Comparison of ENCODE assay signal across 18 cellular contexts in the genomic region with DNA sequence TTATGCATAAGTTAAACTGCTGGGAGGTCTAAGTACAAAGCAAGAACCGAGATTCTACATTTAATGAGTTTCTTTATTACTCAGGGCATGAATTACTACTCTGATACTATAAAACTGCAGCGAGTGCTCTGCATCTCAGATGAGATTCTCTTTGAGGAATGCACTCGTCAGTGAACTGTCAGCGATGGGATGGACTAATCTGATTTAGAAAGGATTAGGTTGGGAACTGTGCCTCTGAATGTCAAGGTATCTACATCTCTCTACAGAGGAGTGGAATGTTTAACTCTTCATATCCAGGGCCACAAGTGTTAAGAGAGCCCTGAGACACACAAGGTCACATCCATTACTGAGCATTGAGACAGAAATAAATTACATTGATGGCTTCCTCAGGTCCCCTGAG.
DNase-seq lines count a peak whose midpoint lies in the region; ATAC-seq and TF ChIP-seq lines count a peak whose summit lies in the region.
"Had no signal": no experiment of that assay in that cellular context is flagged by ENCODE, and none has a peak within 500 bp of the region (broad histone marks: within the 10 kb centered on the region; RNA-seq: fewer than 3 reads in every experiment).

No MANE protein-coding gene starts in this region.

- no peak overlapping the region for H3K23ac ChIP-seq in mesendoderm (ENCODE audit: low read length)

- H4K5ac ChIP-seq in mesendoderm (ENCODE audit: low read length) = no peak overlapping the region

- no CpG with 5 or more reads among the region's 4 CpGs for WGBS in mesendoderm (ENCODE audit: extremely low coverage, insufficient coverage, low lambda C conversion rate)

- no peaks in the 10 kb centered on the region for H3K27me3 ChIP-seq in mesendoderm (ENCODE audit: insufficient read depth, low read length, poor library complexity)
- H3K27me3 ChIP-seq: BE2C had no signal

- H3K4ac ChIP-seq in mesendoderm (ENCODE audit: low read depth, low read length) = no peak overlapping the region

- peak; percentile 28 for DNase-seq in GM04504 (ENCODE audit: low read depth)
- peak; percentile 44 for DNase-seq in mesendoderm
- DNase-seq in NCI-H2081 treated with DMSO at 0.1 percent for 48 hours (lab: John Stamatoyannopoulos, UW) = no peak
- no peak for DNase-seq in posterior vena cava (ENCODE audit: low spot score)
- DNase-seq in GOT3 (lab: John Stamatoyannopoulos, UW) = no peak
- DNase-seq: BE2C; Caco-2; CD4-positive, alpha-beta T cell; DMS153; NCI-H1092 treated with DMSO at 0.1 percent for 48 hours; NCI-H2029 treated with DMSO at 0.1 percent for 48 hours; NCI-H2171 treated with DMSO at 0.1 percent for 48 hours; NCI-H446; NCI-H526 treated with DMSO at 0.1 percent for 48 hours had no signal

- H4K8ac ChIP-seq in mesendoderm (ENCODE audit: low read depth, low read length) = no peak overlapping the region

- peaks cover 5% of the 10 kb centered on the region for H3K4me1 ChIP-seq in mesendoderm (ENCODE audit: control insufficient read depth, low read depth, low read length)
- H3K4me1 ChIP-seq: Caco-2 had no signal

- no peaks in the 10 kb centered on the region for H3K79me1 ChIP-seq in mesendoderm (ENCODE audit: low read length)

- no peaks in the 10 kb centered on the region for H3K36me3 ChIP-seq in mesendoderm (ENCODE audit: control insufficient read depth, insufficient read depth, low read length)
- H3K36me3 ChIP-seq: BE2C, HAP-1 had no signal

- H3K27ac ChIP-seq in mesendoderm (ENCODE audit: low read depth, low read length) = no peak overlapping the region

- H2BK120ac ChIP-seq in mesendoderm (ENCODE audit: low read depth, low read length) = no peak overlapping the region

- H2BK5ac ChIP-seq in mesendoderm (ENCODE audit: low read length) = no peak overlapping the region

- intact Hi-C loops in posterior vena cava (cut with DNase I) = loop anchor here in 1 of 2 donors (5.0 kb wide), 1 partner anchor 544 kb away; no protein-coding TSS in a partner anchor

- no peak overlapping the region for H2AK5ac ChIP-seq in mesendoderm (ENCODE audit: low read length)

- no peak overlapping the region for H3K18ac ChIP-seq in mesendoderm (ENCODE audit: low read length)

- ATAC-seq in SK-N-SH treated with all-trans-retinoic acid at 6 μM for 48 hours (peak; percentile 93), HG02884 (IDR thresholded peaks at IDR 0.05; ENCODE audit: unreplicated experiment) (no peak)
- ATAC-seq: Panc1 had no signal

- no peak overlapping the region for H2BK15ac ChIP-seq in mesendoderm (replicated peaks; ENCODE audit: low read depth)

- H3K79me2 ChIP-seq in mesendoderm (ENCODE audit: control insufficient read depth, insufficient read depth, low read length) = no peaks in the 10 kb centered on the region

- H3K4me3 ChIP-seq in mesendoderm (ENCODE audit: low read length) = no peak overlapping the region
- H3K4me3 ChIP-seq: HAP-1 had no signal

- H3K4me2 ChIP-seq in mesendoderm (ENCODE audit: low read length) = no peak overlapping the region

- H3K9ac ChIP-seq in mesendoderm (ENCODE audit: low read length) = no peak overlapping the region

- no peak overlapping the region for H3K56ac ChIP-seq in mesendoderm (ENCODE audit: low read length)

TF ChIP-seq in SK-N-SH treated with all-trans-retinoic acid at 6 μM for 48 hours, 23 proteins besides CTCF, POLR2A, EP300 and RAD21:
- TF ChIP-seq, protein P1, sequence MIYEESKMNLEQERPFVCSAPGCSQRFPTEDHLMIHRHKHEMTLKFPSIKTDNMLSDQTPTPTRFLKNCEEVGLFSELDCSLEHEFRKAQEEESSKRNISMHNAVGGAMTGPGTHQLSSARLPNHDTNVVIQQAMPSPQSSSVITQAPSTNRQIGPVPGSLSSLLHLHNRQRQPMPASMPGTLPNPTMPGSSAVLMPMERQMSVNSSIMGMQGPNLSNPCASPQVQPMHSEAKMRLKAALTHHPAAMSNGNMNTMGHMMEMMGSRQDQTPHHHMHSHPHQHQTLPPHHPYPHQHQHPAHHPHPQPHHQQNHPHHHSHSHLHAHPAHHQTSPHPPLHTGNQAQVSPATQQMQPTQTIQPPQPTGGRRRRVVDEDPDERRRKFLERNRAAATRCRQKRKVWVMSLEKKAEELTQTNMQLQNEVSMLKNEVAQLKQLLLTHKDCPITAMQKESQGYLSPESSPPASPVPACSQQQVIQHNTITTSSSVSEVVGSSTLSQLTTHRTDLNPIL (CRISPR knock-in tag; IDR thresholded peaks at IDR 0.05; ENCODE audit: low read depth) = no peak
- TF ChIP-seq ISL1 (CRISPR knock-in tag; IDR thresholded peaks at IDR 0.05) = peak; percentile 83
- TF ChIP-seq, protein P2, sequence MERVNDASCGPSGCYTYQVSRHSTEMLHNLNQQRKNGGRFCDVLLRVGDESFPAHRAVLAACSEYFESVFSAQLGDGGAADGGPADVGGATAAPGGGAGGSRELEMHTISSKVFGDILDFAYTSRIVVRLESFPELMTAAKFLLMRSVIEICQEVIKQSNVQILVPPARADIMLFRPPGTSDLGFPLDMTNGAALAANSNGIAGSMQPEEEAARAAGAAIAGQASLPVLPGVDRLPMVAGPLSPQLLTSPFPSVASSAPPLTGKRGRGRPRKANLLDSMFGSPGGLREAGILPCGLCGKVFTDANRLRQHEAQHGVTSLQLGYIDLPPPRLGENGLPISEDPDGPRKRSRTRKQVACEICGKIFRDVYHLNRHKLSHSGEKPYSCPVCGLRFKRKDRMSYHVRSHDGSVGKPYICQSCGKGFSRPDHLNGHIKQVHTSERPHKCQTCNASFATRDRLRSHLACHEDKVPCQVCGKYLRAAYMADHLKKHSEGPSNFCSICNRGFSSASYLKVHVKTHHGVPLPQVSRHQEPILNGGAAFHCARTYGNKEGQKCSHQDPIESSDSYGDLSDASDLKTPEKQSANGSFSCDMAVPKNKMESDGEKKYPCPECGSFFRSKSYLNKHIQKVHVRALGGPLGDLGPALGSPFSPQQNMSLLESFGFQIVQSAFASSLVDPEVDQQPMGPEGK (CRISPR knock-in tag; IDR thresholded peaks at IDR 0.05; ENCODE audit: borderline replicate concordance) = no peak
- no peak for TF ChIP-seq ESRRG (CRISPR knock-in tag; IDR thresholded peaks at IDR 0.05)
- no peak for TF ChIP-seq ARNTL (CRISPR knock-in tag; IDR thresholded peaks at IDR 0.05; ENCODE audit: borderline replicate concordance, low read depth)
- TF ChIP-seq SNAI2 (CRISPR knock-in tag; IDR thresholded peaks at IDR 0.05) = 0 out of 2 replicates have a peak, but pooled peaks have one; percentile 46
- no peak for TF ChIP-seq ZFP30 (CRISPR knock-in tag; IDR thresholded peaks at IDR 0.05)

Comparison
In these comparisons a context has a peak if more than half of its experiments do, and no peak if none do; other contexts are left out.
1. DNase-seq: peak in GM04504 (single experiment) and mesendoderm (single experiment); none in NCI-H2081 treated with DMSO at 0.1 percent for 48 hours (single experiment), posterior vena cava (single experiment) and GOT3 (single experiment).